Comparison of ENCODE assay signal across 15 cellular contexts in genomic region chr12:95231190-95231589, GRCh38. TPM values are rescaled to one million over a fixed set of nuclear protein-coding genes. Genes with fewer than 3 reads are reported as not detected.
DNase-seq lines count a peak whose midpoint lies in the region; ATAC-seq and TF ChIP-seq lines count a peak whose summit lies in the region.
"Had no signal": no experiment of that assay in that cellular context is flagged by ENCODE, and none has a peak within 500 bp of the region (broad histone marks: within the 10 kb centered on the region; RNA-seq: fewer than 3 reads in every experiment).

No MANE protein-coding gene starts in this region.

- H2AFZ ChIP-seq in ACC112 (ENCODE audit: low read length, unreplicated experiment): no peak overlapping the region

- DNase-seq in LHCN-M2 (ENCODE audit: low read depth) (peak; percentile 37), amniotic epithelial cell (ENCODE audit: low read depth) (peak; percentile 83), foreskin keratinocyte (peak in 1 of 2 donors; percentile 30), NCI-H1105 treated with DMSO at 0.1 percent for 48 hours (lab: John Stamatoyannopoulos, UW) (no peak), NCI-H128 (lab: John Stamatoyannopoulos, UW; ENCODE audit: unreplicated experiment) (no peak)
- DNase-seq: activated T-cell treated with anti-CD3 and anti-CD28 coated beads, Interleukin-2, amount 50 U/mL, for 4 hours; AML-193; NCI-H1694 treated with DMSO at 0.1 percent for 48 hours; NK-92 treated with Interleukin-12 subunit alpha and Interleukin-12 subunit beta, amount 100 ng/mL, for 24 hours; stimulated activated CD4-positive, alpha-beta T cell treated with anti-CD3 and anti-CD28 coated beads, Interleukin-4, amount 100 ng/mL, for 24 hours; stimulated activated naive CD8-positive, alpha-beta T cell treated with anti-CD3 and anti-CD28 coated beads, Interleukin-15, Interleukin-2, amounts not matched to agents 100 U/mL and 50 U/mL, for 24 hours had no signal

- no peaks in the 10 kb centered on the region for H3K27me3 ChIP-seq in ACC112 (ENCODE audit: insufficient read depth, low read length)
- no peaks in the 10 kb centered on the region for H3K27me3 ChIP-seq in foreskin keratinocyte

- H3K36me3 ChIP-seq in ACC112 (ENCODE audit: insufficient read depth, low read length): no peaks in the 10 kb centered on the region

- peaks cover 10% of the 10 kb centered on the region for H3K4me1 ChIP-seq in ACC112 (ENCODE audit: control insufficient read depth, insufficient read depth, low read length, unreplicated experiment)
- peaks cover 3% of the 10 kb centered on the region for H3K4me1 ChIP-seq in foreskin keratinocyte

- H3K4me3 ChIP-seq in ACC112 (ENCODE audit: low read depth, low read length): no peak overlapping the region

- H3K79me2 ChIP-seq in ACC112 (ENCODE audit: control insufficient read depth, insufficient read depth, low read length, unreplicated experiment): peaks cover 60% of the 10 kb centered on the region

- ATAC-seq in foreskin keratinocyte (peak; percentile 44), HG03097 (IDR thresholded peaks at IDR 0.05; ENCODE audit: low FRiP score, unreplicated experiment) (no peak), HG02870 (IDR thresholded peaks at IDR 0.05; ENCODE audit: unreplicated experiment) (no peak)
- ATAC-seq: activated CD4-positive, CD25-positive, alpha-beta regulatory T cell treated with anti-CD3 and anti-CD28 coated beads, Interleukin-2, amount 50 U/mL, for 24 hours; activated T-cell treated with anti-CD3 and anti-CD28 coated beads, Interleukin-2, amount 50 U/mL, for 4 hours; stimulated activated naive CD8-positive, alpha-beta T cell treated with anti-CD3 and anti-CD28 coated beads, Interleukin-15, Interleukin-2, amounts not matched to agents 100 U/mL and 50 U/mL, for 24 hours had no signal

- TF ChIP-seq CTCF in foreskin keratinocyte (conservative IDR thresholded peaks at IDR 0.05): no peak

- peak overlapping the region; percentile 43 for H3K27ac ChIP-seq in ACC112 (ENCODE audit: low read depth, low read length)
- H3K27ac ChIP-seq in foreskin keratinocyte: no peak overlapping the region

RNA-seq across cellular contexts. Expression of gene VEZT, which starts 13.6 kb away (rescaled TPM):
- total RNA-seq in LHCN-M2 (2014; rRNA removed): 26.2 and 33.2 TPM in 2 replicates
- polyA plus RNA-seq in LHCN-M2 (2012): 15.5 TPM
- 88.2 and 106 TPM in 2 replicates for total RNA-seq in foreskin keratinocyte
- 37.5 and 40.4 TPM in 2 replicates for polyA plus RNA-seq in foreskin keratinocyte

RNA-seq across cellular contexts. Expression of gene FGD6, which starts 13.9 kb away (rescaled TPM):
- 0.51 and 0.92 TPM in 2 replicates for total RNA-seq in LHCN-M2 (2014; rRNA removed)
- polyA plus RNA-seq in LHCN-M2 (2012): 0.43 TPM
- 55.8 and 65.5 TPM in 2 replicates for total RNA-seq in foreskin keratinocyte
- 8.6 and 9.3 TPM in 2 replicates for polyA plus RNA-seq in foreskin keratinocyte

Comparison
In these comparisons a context has a peak if more than half of its experiments do, and no peak if none do; other contexts are left out.
1. DNase-seq: peak in LHCN-M2 (single experiment) and amniotic epithelial cell (single experiment); none in NCI-H1105 treated with DMSO at 0.1 percent for 48 hours (single experiment) and NCI-H128 (single experiment).
2. RNA of gene FGD6, which starts 13.9 kb away (total RNA-seq): 55.8 to 65.5 TPM in foreskin keratinocyte; 0.51 to 0.92 TPM in LHCN-M2; every median in the first group is over 10 times any median in the second.